Comparison of ENCODE assay signal across 14 cellular contexts in the genomic region with DNA sequence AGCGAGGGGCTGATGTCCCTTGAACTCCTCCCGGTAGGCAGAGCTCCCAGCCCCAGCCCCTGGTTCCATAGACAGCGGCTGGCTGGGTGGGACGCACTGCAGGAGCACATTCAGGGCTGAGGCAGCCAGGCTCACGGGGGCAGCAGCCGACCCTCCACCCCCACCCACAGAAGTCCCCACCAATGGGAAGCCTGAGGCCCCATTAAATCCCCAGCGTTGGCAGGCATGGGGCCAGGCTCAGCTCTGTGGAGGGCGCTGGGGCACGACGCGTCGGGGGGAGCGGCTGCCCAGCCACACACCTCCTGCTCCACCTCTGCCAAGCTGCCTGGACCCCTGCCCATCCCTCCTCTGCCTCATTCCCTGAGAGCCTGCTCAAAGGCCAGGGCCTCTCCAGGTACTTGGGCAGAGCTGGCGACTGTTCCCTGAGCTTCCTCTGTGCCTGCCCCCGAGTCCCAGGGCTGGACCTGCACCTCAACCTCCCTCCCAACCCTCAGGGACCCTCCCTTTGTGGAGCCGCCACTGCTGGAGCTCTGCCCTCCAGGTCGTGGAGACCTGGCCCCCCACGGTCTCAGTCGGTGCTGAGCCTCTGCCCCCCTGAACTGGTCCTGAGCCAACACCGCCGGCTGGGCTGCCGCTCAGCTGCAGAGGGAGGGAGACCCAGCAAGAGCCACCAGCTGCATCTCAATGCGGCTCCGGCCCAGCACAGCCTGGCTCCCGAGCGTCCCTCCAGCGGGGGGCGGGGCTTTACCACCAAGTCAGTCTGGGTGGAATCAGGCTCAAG. TPM values are rescaled to one million over a fixed set of nuclear protein-coding genes. Genes with fewer than 3 reads are reported as not detected.
DNase-seq lines count a peak whose midpoint lies in the region; ATAC-seq and TF ChIP-seq lines count a peak whose summit lies in the region.
"Had no signal": no experiment of that assay in that cellular context is flagged by ENCODE, and none has a peak within 500 bp of the region (broad histone marks: within the 10 kb centered on the region; RNA-seq: fewer than 3 reads in every experiment).

No MANE protein-coding gene starts in this region.

- in situ Hi-C loops in mammary epithelial cell (cut with MboI; ENCODE audit: low sequenced_read_pairs in 2 of 2) = no loop called here

- no TSS peak for BruUV-seq in mammary epithelial cell (replicated peaks; lab: Mats Ljungman, UMichigan)

- no peaks in the 10 kb centered on the region for H3K36me3 ChIP-seq in mammary epithelial cell (ENCODE audit: insufficient read depth, low read length)
- H3K36me3 ChIP-seq: ovary had no signal

- intact Hi-C loops in dorsolateral prefrontal cortex (cut with DNase I) = no loop called here
- intact Hi-C loops in sciatic nerve (cut with DNase I) = no loop called here
- intact Hi-C loops in mammary epithelial cell (cut with micrococcal nuclease) = no loop called here

- H3K27me3 ChIP-seq in dorsolateral prefrontal cortex (no peaks in the 10 kb centered on the region), mammary epithelial cell (ENCODE audit: insufficient read depth, low read length) (peaks cover 3% of the 10 kb centered on the region)
- H3K27me3 ChIP-seq: ovary had no signal

- H3K27ac ChIP-seq in dorsolateral prefrontal cortex = peak overlapping the region in 10 of 59 donors; percentile 2 to 77 (median 28)
- H3K27ac ChIP-seq in mammary epithelial cell (ENCODE audit: insufficient read depth, low read depth, low read length) = no peak overlapping the region
- H3K27ac ChIP-seq: coronary artery, ovary had no signal

- H3K9ac ChIP-seq in mammary epithelial cell (ENCODE audit: insufficient read depth, low read length) = no peak overlapping the region

- TF ChIP-seq CTCF in dorsolateral prefrontal cortex (IDR thresholded peaks at IDR 0.05 in 54 of 56, conservative IDR thresholded peaks at IDR 0.05 in 2 of 56; ENCODE audit: low read depth in 1 of 56, partially characterized antibody in 56 of 56) (no peak), mammary epithelial cell (conservative IDR thresholded peaks at IDR 0.05 in 1 of 2, IDR thresholded peaks at IDR 0.05 in 1 of 2; ENCODE audit: extremely low read depth in 1 of 2, insufficient read depth in 1 of 2, low read depth in 1 of 2, low read length in 2 of 2) (no peak)

- no peaks in the 10 kb centered on the region for H4K20me1 ChIP-seq in mammary epithelial cell (ENCODE audit: insufficient read depth, low read length)

- dilution Hi-C loops in mammary epithelial cell (cut with HindIII; ENCODE audit: low sequenced_read_pairs) = no loop called here

- H3K4me2 ChIP-seq in mammary epithelial cell (ENCODE audit: insufficient read depth, low read depth, low read length) = no peak overlapping the region

- no peaks in the 10 kb centered on the region for H3K4me1 ChIP-seq in mammary epithelial cell (ENCODE audit: insufficient read depth, low read length)

- peak; percentile 79 for DNase-seq in DMS79 (lab: John Stamatoyannopoulos, UW)
- peak; percentile 24 for DNase-seq in NCI-H1694 treated with DMSO at 0.1 percent for 48 hours (lab: John Stamatoyannopoulos, UW)
- peak in 9 of 10 donors; percentile 53 to 86 (median 68) for DNase-seq in dorsolateral prefrontal cortex
- DNase-seq in middle frontal gyrus (ENCODE audit: extremely low spot score, low spot score) = peak; percentile 61
- DNase-seq in sciatic nerve (ENCODE audit: low spot score) = no peak
- DNase-seq in stimulated activated CD4-positive, alpha-beta T cell treated with anti-CD3 and anti-CD28 coated beads, Interleukin-15, amount 100 ng/mL, for 24 hours = no peak
- DNase-seq in mammary epithelial cell = no peak
- DNase-seq: CD8-positive, alpha-beta T cell; left colon; OCI-M1; stimulated activated CD4-positive, alpha-beta T cell treated with anti-CD3 and anti-CD28 coated beads, Interleukin-2, amount 100 ng/mL, for 48 hours had no signal

- H3K9me3 ChIP-seq in mammary epithelial cell (replicated peaks; ENCODE audit: insufficient read depth, low read length) = peaks cover 6% of the 10 kb centered on the region
- H3K9me3 ChIP-seq: ovary had no signal

- H2AFZ ChIP-seq in mammary epithelial cell (ENCODE audit: low read depth, low read length) = no peak overlapping the region

- CTCF ChIA-PET in mammary epithelial cell (lab: Charles Lee; ENCODE audit: low non-redundant PET) = no interaction called here

- WGBS in mammary epithelial cell (ENCODE audit: low coverage, missing lambda C conversion rate) = 13% methylated on average over 17 of the region's 28 CpGs

- H3K79me2 ChIP-seq in mammary epithelial cell (ENCODE audit: insufficient read depth, low read length) = no peaks in the 10 kb centered on the region

- H3K4me3 ChIP-seq in dorsolateral prefrontal cortex (peak overlapping the region in 12 of 59 donors; percentile 2 to 38 (median 20)), mammary epithelial cell (replicated peaks in 1 of 3; ENCODE audit: insufficient read depth in 1 of 3, low read depth in 2 of 3, low read length in 3 of 3) (no peak overlapping the region)
- H3K4me3 ChIP-seq: coronary artery, ovary had no signal

- no peak for ATAC-seq in sciatic nerve
- no peak for ATAC-seq in HG03342 (IDR thresholded peaks at IDR 0.05; ENCODE audit: unreplicated experiment)
- ATAC-seq: CD8-positive, alpha-beta T cell; left colon had no signal

RNA-seq across cellular contexts. Expression of a gene that starts 9.1 kb away (rescaled TPM):
- total RNA-seq in dorsolateral prefrontal cortex = 10 to 100 TPM; 12.6 to 55.7 (median 29.2) TPM
- 0.80 TPM for total RNA-seq in sciatic nerve
- not detected for total RNA-seq in mammary epithelial cell
- not detected for polyA plus RNA-seq in mammary epithelial cell
- not detected for polyA minus RNA-seq in mammary epithelial cell
- total RNA-seq: CD8-positive, alpha-beta T cell; left colon had no signal

RNA-seq across cellular contexts. Expression of a gene that starts 59.0 kb away (rescaled TPM):
- total RNA-seq in dorsolateral prefrontal cortex (10 to 100 TPM in 65 of 120 experiments, 1 to 10 TPM in 55; 4.1 to 32.2 (median 10.4) TPM), sciatic nerve (0.22 TPM), mammary epithelial cell (not detected)
- polyA plus RNA-seq in mammary epithelial cell = not detected
- not detected for polyA minus RNA-seq in mammary epithelial cell
- total RNA-seq: left colon had no signal

Comparison
In these comparisons a context has a peak if more than half of its experiments do, and no peak if none do; other contexts are left out.
1. DNase-seq: peak in DMS79 (single experiment), NCI-H1694 treated with DMSO at 0.1 percent for 48 hours (single experiment), dorsolateral prefrontal cortex (9 of 10) and middle frontal gyrus (single experiment); none in sciatic nerve (single experiment), stimulated activated CD4-positive, alpha-beta T cell treated with anti-CD3 and anti-CD28 coated beads, Interleukin-15, amount 100 ng/mL, for 24 hours (single experiment) and mammary epithelial cell (single experiment).